ENCODE assay signal across 8 cellular contexts in genomic region chr13:32495841-32496240, GRCh38.
"Had no signal": no experiment of that assay in that cellular context is flagged by ENCODE, and none has a peak within 500 bp of the region (broad histone marks: within the 10 kb centered on the region; RNA-seq: fewer than 3 reads in every experiment).

No MANE protein-coding gene starts in this region.

- H3K4me2 ChIP-seq: KMS-11 had no signal

- H3K4me3 ChIP-seq: K562 had no signal

- H3K9ac ChIP-seq: KMS-11 had no signal

- H3K4me3 Mint-ChIP-seq: IgD-negative memory B cell had no signal

- ATAC-seq: HepG2 had no signal

- H3K36me3 Mint-ChIP-seq: IgD-negative memory B cell had no signal

- DNase-seq: IMR-90, KBM-7, KG1 had no signal

- H3K27ac ChIP-seq: HL-60, KMS-11 had no signal

- H3K27me3 Mint-ChIP-seq: IgD-negative memory B cell had no signal

- H3K9me3 Mint-ChIP-seq: IgD-negative memory B cell had no signal
